17 cellular contexts compared by ENCODE assay signal in genomic region chr1:37069406-37069805, GRCh38. TPM values are rescaled to one million over a fixed set of nuclear protein-coding genes. Genes with fewer than 3 reads are reported as not detected.
A peak's percentile ranks its signal among the peaks of the same experiment; 100 is the strongest.
DNase-seq lines count a peak whose midpoint lies in the region; ATAC-seq and TF ChIP-seq lines count a peak whose summit lies in the region.
"Had no signal": no experiment of that assay in that cellular context is flagged by ENCODE, and none has a peak within 500 bp of the region (broad histone marks: within the 10 kb centered on the region; RNA-seq: fewer than 3 reads in every experiment).

No MANE protein-coding gene starts in this region.

- no peak overlapping the region for H3K14ac ChIP-seq in mesenchymal stem cell (ENCODE audit: low read length in 2 of 2)

- no peak for TF ChIP-seq CTCF in WERI-Rb-1 (IDR thresholded peaks at IDR 0.05; ENCODE audit: low read depth, low read length)
- no peak for TF ChIP-seq CTCF in lung (IDR thresholded peaks at IDR 0.05; ENCODE audit: control extremely low read depth, extremely low read depth)

- H3K36me3 ChIP-seq in WERI-Rb-1 (no peaks in the 10 kb centered on the region), lung (ENCODE audit: control insufficient read depth in 2 of 2, insufficient read depth in 2 of 2, low read length in 2 of 2) (no peaks in the 10 kb centered on the region), SJCRH30 (no peaks in the 10 kb centered on the region), mesenchymal stem cell (ENCODE audit: control insufficient read depth in 1 of 2, insufficient read depth in 2 of 2, low read depth in 1 of 2, low read length in 2 of 2) (no peaks in the 10 kb centered on the region)
- H3K36me3 ChIP-seq: BLaER1 treated with 17β-estradiol and CSF1 and Interleukin-3, amounts not matched to agents 10 nM and 100 nM had no signal

- H3K27me3 ChIP-seq in WERI-Rb-1 (ENCODE audit: insufficient read depth, low read depth, severe bottlenecking) (no peaks in the 10 kb centered on the region), lung (ENCODE audit: control insufficient read depth, insufficient read depth) (no peaks in the 10 kb centered on the region), SJCRH30 (peaks cover 59% of the 10 kb centered on the region), mesenchymal stem cell (ENCODE audit: control insufficient read depth in 1 of 2, insufficient read depth in 1 of 2, low read length in 2 of 2) (peaks cover 0 to 23% of the 10 kb centered on the region in 2 experiments)
- H3K27me3 ChIP-seq: BLaER1 treated with 17β-estradiol and CSF1 and Interleukin-3, amounts not matched to agents 10 nM and 100 nM had no signal

- peak; percentile 10 for DNase-seq in NCI-H1694 (lab: John Stamatoyannopoulos, UW)
- DNase-seq in NCI-H1694 treated with DMSO at 0.1 percent for 48 hours (lab: John Stamatoyannopoulos, UW) = no peak
- peak; percentile 43 for DNase-seq in NCI-H2029 (lab: John Stamatoyannopoulos, UW)
- peak; percentile 63 for DNase-seq in WERI-Rb-1
- peak; percentile 31 for DNase-seq in lung (ENCODE audit: low spot score)
- no peak for DNase-seq in SJCRH30
- DNase-seq in mesenchymal stem cell = no peak
- DNase-seq: ACHN; CD4-positive, CD25-positive, alpha-beta regulatory T cell; DND-41; GDM1; GM23248; H9 had no signal

- no peak overlapping the region for H2BK12ac ChIP-seq in mesenchymal stem cell (ENCODE audit: low read length in 2 of 2)

- H3K9me3 ChIP-seq in WERI-Rb-1 (ENCODE audit: severe bottlenecking) (no peaks in the 10 kb centered on the region), lung (ENCODE audit: control insufficient read depth in 2 of 2, insufficient read depth in 1 of 2, low read length in 1 of 2) (peaks cover 0 to 3% of the 10 kb centered on the region in 2 donors), SJCRH30 (replicated peaks) (no peaks in the 10 kb centered on the region), mesenchymal stem cell (ENCODE audit: control insufficient read depth, low read length) (no peaks in the 10 kb centered on the region)
- H3K9me3 ChIP-seq: BLaER1 treated with 17β-estradiol and CSF1 and Interleukin-3, amounts not matched to agents 10 nM and 100 nM had no signal

- no peak overlapping the region for H2AK5ac ChIP-seq in mesenchymal stem cell (ENCODE audit: low read length, severe bottlenecking)

- no peak overlapping the region for H2BK120ac ChIP-seq in mesenchymal stem cell (ENCODE audit: low read depth, low read length)

- H3K23ac ChIP-seq in mesenchymal stem cell (ENCODE audit: low read length in 2 of 2) = no peak overlapping the region

- no peak overlapping the region for H2AFZ ChIP-seq in mesenchymal stem cell (ENCODE audit: low read depth, low read length)
- H2AFZ ChIP-seq: GM23248 had no signal

- H3K9ac ChIP-seq in mesenchymal stem cell (ENCODE audit: low read length) = no peak overlapping the region
- H3K9ac ChIP-seq: BLaER1 treated with 17β-estradiol and CSF1 and Interleukin-3, amounts not matched to agents 10 nM and 100 nM; GM23248 had no signal

- H3K4me1 ChIP-seq in lung (ENCODE audit: control insufficient read depth in 2 of 2, insufficient read depth in 2 of 2, low read length in 2 of 2) (peaks cover 0 to 9% of the 10 kb centered on the region in 2 donors), SJCRH30 (no peaks in the 10 kb centered on the region), mesenchymal stem cell (ENCODE audit: control insufficient read depth, insufficient read depth, low read depth, low read length) (no peaks in the 10 kb centered on the region)

- no peak overlapping the region for H3K4me2 ChIP-seq in mesenchymal stem cell (ENCODE audit: low read length, poor library complexity, severe bottlenecking)
- H3K4me2 ChIP-seq: BLaER1 treated with 17β-estradiol and CSF1 and Interleukin-3, amounts not matched to agents 10 nM and 100 nM had no signal

- ATAC-seq in lung (ENCODE audit: insufficient read depth, low FRiP score) (no peak), GM19035 (IDR thresholded peaks at IDR 0.05; ENCODE audit: unreplicated experiment) (no peak)
- ATAC-seq: HepG2 had no signal

- peak overlapping the region; percentile 15; the same call in 1 of the 2 replicates for H3K4me3 ChIP-seq in WERI-Rb-1 (ENCODE audit: low read depth, low read length)
- no peak overlapping the region for H3K4me3 ChIP-seq in lung
- H3K4me3 ChIP-seq in SJCRH30 = no peak overlapping the region
- no peak overlapping the region for H3K4me3 ChIP-seq in mesenchymal stem cell (ENCODE audit: insufficient read depth in 1 of 2, low read depth in 1 of 2, low read length in 2 of 2)
- H3K4me3 ChIP-seq: BLaER1 treated with 17β-estradiol and CSF1 and Interleukin-3, amounts not matched to agents 10 nM and 100 nM; GM23248 had no signal

- H3K27ac ChIP-seq in WERI-Rb-1 (peak overlapping the region; percentile 79), lung (ENCODE audit: low read depth in 1 of 2, low read length in 1 of 2) (no peak overlapping the region), SJCRH30 (no peak overlapping the region), mesenchymal stem cell (ENCODE audit: low read length, poor library complexity, severe bottlenecking) (no peak overlapping the region)
- H3K27ac ChIP-seq: BLaER1 treated with 17β-estradiol and CSF1 and Interleukin-3, amounts not matched to agents 10 nM and 100 nM; GM23248 had no signal

- no peak overlapping the region for H4K91ac ChIP-seq in mesenchymal stem cell (ENCODE audit: low read length)

- H3K18ac ChIP-seq in mesenchymal stem cell (ENCODE audit: low read depth in 1 of 2, low read length in 2 of 2) = no peak overlapping the region

- H4K8ac ChIP-seq in mesenchymal stem cell (ENCODE audit: low read length) = no peak overlapping the region

- no peak overlapping the region for H2BK5ac ChIP-seq in mesenchymal stem cell (ENCODE audit: low read depth, low read length, poor library complexity, severe bottlenecking)

- H3K79me1 ChIP-seq in mesenchymal stem cell (replicated peaks; ENCODE audit: low read length, poor library complexity, severe bottlenecking) = no peaks in the 10 kb centered on the region

- no peak overlapping the region for H2BK15ac ChIP-seq in mesenchymal stem cell (ENCODE audit: low read depth, poor library complexity, severe bottlenecking)

- H3K4ac ChIP-seq in mesenchymal stem cell (ENCODE audit: low read depth in 1 of 2, low read length in 2 of 2) = no peak overlapping the region

- 64 to 85% methylated on average over 4 of the region's 4 CpGs for WGBS in lung, 2 donors
- 90% methylated on average over 4 of the region's 4 CpGs for WGBS in mesenchymal stem cell

RNA-seq across cellular contexts. Expression of gene GRIK3, which starts 35.1 kb away (rescaled TPM):
- under 1 TPM; 0.12 to 0.40 TPM for total RNA-seq in lung
- polyA plus RNA-seq in lung = under 1 TPM; 0.01 to 0.02 TPM
- not detected in 2 replicates for total RNA-seq in SJCRH30 (2014; rRNA removed; shearing (Covaris generic))
- polyA plus RNA-seq in mesenchymal stem cell (2013, experiment 1 of 2) = not detected
- polyA plus RNA-seq in mesenchymal stem cell (2013, experiment 2 of 2) = not detected
- total RNA-seq: A172; CD4-positive, CD25-positive, alpha-beta regulatory T cell; GM23248; HepG2 had no signal
- polyA plus RNA-seq: CD4-positive, CD25-positive, alpha-beta regulatory T cell; GM23248; HepG2 had no signal

Comparison
In these comparisons a context has a peak if more than half of its experiments do, and no peak if none do; other contexts are left out.
1. DNase-seq: peak in NCI-H1694 (single experiment), NCI-H2029 (single experiment), WERI-Rb-1 (single experiment) and lung (single experiment); none in NCI-H1694 treated with DMSO at 0.1 percent for 48 hours (single experiment), SJCRH30 (0 of 2) and mesenchymal stem cell (single experiment).